Comparison of ENCODE assay signal across 8 cellular contexts in genomic region chr21:38505654-38506523, GRCh38. TPM values are rescaled to one million over a fixed set of nuclear protein-coding genes. Genes with fewer than 3 reads are reported as not detected.
DNase-seq lines count a peak whose midpoint lies in the region; ATAC-seq and TF ChIP-seq lines count a peak whose summit lies in the region.

No MANE protein-coding gene starts in this region.

- H3K4me3 ChIP-seq in SU-DHL-6 (ENCODE audit: insufficient read depth, low read length, poor library complexity, severe bottlenecking), result no peak overlapping the region

- H2AFZ ChIP-seq in SU-DHL-6 (ENCODE audit: low read depth, low read length, severe bottlenecking), result no peak overlapping the region

- peak; percentile 74 for ATAC-seq in omental fat pad (ENCODE audit: low FRiP score)
- ATAC-seq in stimulated activated memory B cell treated with anti-CD40 and anti-IgM and Interleukin-4, amounts not matched to agents 10 μg/mL and 1 μg/mL and 100 μg/mL, for 72 hours, result no peak

- TF ChIP-seq CTCF in 22Rv1 (IDR thresholded peaks at IDR 0.05) (peak; percentile 82), GM10248 (IDR thresholded peaks at IDR 0.05; ENCODE audit: control extremely low read depth, extremely low read depth, low read depth, missing control alignments) (peak; percentile 60), SU-DHL-6 (IDR thresholded peaks at IDR 0.05; ENCODE audit: insufficient read depth, low read length, poor library complexity, severe bottlenecking) (peak; percentile 37), omental fat pad (IDR thresholded peaks at IDR 0.05) (no peak)

- no peaks in the 10 kb centered on the region for H3K36me3 ChIP-seq in SU-DHL-6 (ENCODE audit: low read length)

- H3K4me3 Mint-ChIP-seq in stimulated activated memory B cell treated with anti-CD40 and anti-IgM and Interleukin-4, amounts not matched to agents 10 μg/mL and 1 μg/mL and 100 μg/mL, for 72 hours, result no peak overlapping the region

- no peaks in the 10 kb centered on the region for H3K9me3 ChIP-seq in SU-DHL-6 (ENCODE audit: insufficient read depth, low read length)

- no peaks in the 10 kb centered on the region for H3K4me1 Mint-ChIP-seq in stimulated activated memory B cell treated with anti-CD40 and anti-IgM and Interleukin-4, amounts not matched to agents 10 μg/mL and 1 μg/mL and 100 μg/mL, for 72 hours

- DNase-seq in GM10248 (ENCODE audit: extremely low spot score) (peak; percentile 31), NCI-H1694 treated with DMSO at 0.1 percent for 48 hours (lab: John Stamatoyannopoulos, UW) (peak; percentile 70), fibroblast of peridontal ligament (ENCODE audit: extremely low read depth) (peak; percentile 79), omental fat pad (ENCODE audit: low spot score) (no peak)
- DNase-seq in effector CD4-positive, alpha-beta T cell, result no peak

- POLR2A ChIA-PET in GM10248 (lab: Yijun Ruan, JAX), result no interaction called here

- H4K20me1 ChIP-seq in SU-DHL-6 (ENCODE audit: low read depth, low read length), result no peaks in the 10 kb centered on the region

- no peak overlapping the region for H3K9ac ChIP-seq in SU-DHL-6 (ENCODE audit: low read length)

- peaks cover 25% of the 10 kb centered on the region for H3K27me3 Mint-ChIP-seq in stimulated activated memory B cell treated with anti-CD40 and anti-IgM and Interleukin-4, amounts not matched to agents 10 μg/mL and 1 μg/mL and 100 μg/mL, for 72 hours

- no peaks in the 10 kb centered on the region for H3K79me2 ChIP-seq in SU-DHL-6 (ENCODE audit: insufficient read depth, low read length)

- H3F3A ChIP-seq in SU-DHL-6 (ENCODE audit: insufficient read depth), result no peaks in the 10 kb centered on the region

- no peak overlapping the region for H3K27ac ChIP-seq in 22Rv1
- no peak overlapping the region for H3K27ac ChIP-seq in SU-DHL-6 (ENCODE audit: low read depth, low read length)

- no peaks in the 10 kb centered on the region for H3K27me3 ChIP-seq in SU-DHL-6 (ENCODE audit: low read length)

- no peak overlapping the region for H3K27ac Mint-ChIP-seq in stimulated activated memory B cell treated with anti-CD40 and anti-IgM and Interleukin-4, amounts not matched to agents 10 μg/mL and 1 μg/mL and 100 μg/mL, for 72 hours

- CTCF ChIA-PET in GM10248 (lab: Yijun Ruan, JAX), result interaction anchor here (0.6 to 2.9 kb wide), 3 partner anchors 12 to 621 kb away, joined by 3 to 9 read pairs (median 3); no protein-coding TSS in a partner anchor

- H3K36me3 Mint-ChIP-seq in stimulated activated memory B cell treated with anti-CD40 and anti-IgM and Interleukin-4, amounts not matched to agents 10 μg/mL and 1 μg/mL and 100 μg/mL, for 72 hours, result no peaks in the 10 kb centered on the region

- no peak overlapping the region for H3K4me2 ChIP-seq in SU-DHL-6 (ENCODE audit: low read depth, low read length, poor library complexity, severe bottlenecking)

- H3K9me3 Mint-ChIP-seq in stimulated activated memory B cell treated with anti-CD40 and anti-IgM and Interleukin-4, amounts not matched to agents 10 μg/mL and 1 μg/mL and 100 μg/mL, for 72 hours, result no peaks in the 10 kb centered on the region

- no peaks in the 10 kb centered on the region for H3K9me2 ChIP-seq in SU-DHL-6 (replicated peaks; ENCODE audit: insufficient read depth, low read length)

RNA-seq across cellular contexts. Expression of gene ERG, which starts 7.6 kb away (rescaled TPM):
- total RNA-seq in omental fat pad, result 10 to 100 TPM; 10.7 to 63.7 (median 41.0) TPM

Comparison
In these comparisons a context has a peak if more than half of its experiments do, and no peak if none do; other contexts are left out.
1. CTCF ChIP-seq: peak in 22Rv1 (single experiment), GM10248 (single experiment) and SU-DHL-6 (single experiment); none in omental fat pad (0 of 3).
2. DNase-seq: peak in GM10248 (single experiment), NCI-H1694 treated with DMSO at 0.1 percent for 48 hours (single experiment) and fibroblast of peridontal ligament (single experiment); none in omental fat pad (single experiment) and effector CD4-positive, alpha-beta T cell (single experiment).